In genomic region chr2:189943009-189943408, GRCh38 we compare ENCODE assay signal across 21 cellular contexts.
"Had no signal": no experiment of that assay in that cellular context is flagged by ENCODE, and none has a peak within 500 bp of the region (broad histone marks: within the 10 kb centered on the region; RNA-seq: fewer than 3 reads in every experiment).

No MANE protein-coding gene starts in this region.

- DNase-seq: colonic mucosa; cortex of kidney; effector CD8-positive, alpha-beta T cell; effector memory CD8-positive, alpha-beta T cell; foreskin keratinocyte; heart right ventricle; hippocampal formation; left cardiac atrium; left lung; left ventricle myocardium superior; lower lobe of right lung; mesenchymal stem cell; midbrain; naive thymus-derived CD4-positive, alpha-beta T cell had no signal

- H3K27ac ChIP-seq: colonic mucosa, esophagus muscularis mucosa, foreskin keratinocyte, gastroesophageal sphincter, heart right ventricle, left lung, lower lobe of right lung had no signal

- H3K4me1 Mint-ChIP-seq: naive thymus-derived CD4-positive, alpha-beta T cell had no signal

- H3K36me3 ChIP-seq: colonic mucosa, esophagus muscularis mucosa, gastroesophageal sphincter, heart right ventricle, left lung, lower lobe of right lung had no signal

- H3K4me3 ChIP-seq: colonic mucosa, esophagus muscularis mucosa, gastroesophageal sphincter, heart right ventricle, left lung, lower lobe of right lung had no signal

- H3K4me3 Mint-ChIP-seq: dendritic cell treated with granulocyte-macrophage colony-stimulating factor and Interleukin-4, amounts not matched to agents 40 ng/mL and 50 ng/mL, for 4 days; effector memory CD8-positive, alpha-beta T cell; naive thymus-derived CD4-positive, alpha-beta T cell had no signal

- H3K27ac Mint-ChIP-seq: dendritic cell treated with granulocyte-macrophage colony-stimulating factor and Interleukin-4, amounts not matched to agents 40 ng/mL and 50 ng/mL, for 4 days; effector memory CD8-positive, alpha-beta T cell; naive thymus-derived CD4-positive, alpha-beta T cell had no signal

- H3K27me3 Mint-ChIP-seq: dendritic cell treated with granulocyte-macrophage colony-stimulating factor and Interleukin-4, amounts not matched to agents 40 ng/mL and 50 ng/mL, for 4 days; effector memory CD8-positive, alpha-beta T cell had no signal

- H3K27me3 ChIP-seq: colonic mucosa, esophagus muscularis mucosa, foreskin keratinocyte, gastroesophageal sphincter, heart right ventricle, left lung had no signal

- H3K9me3 ChIP-seq: colonic mucosa had no signal

- FAIRE-seq: endothelial cell of umbilical vein, frontal cortex, islet of Langerhans, keratinocyte had no signal

- ATAC-seq: effector memory CD8-positive, alpha-beta T cell; foreskin keratinocyte; gastroesophageal sphincter; heart right ventricle; left cardiac atrium; left lung; left ventricle myocardium superior; naive thymus-derived CD4-positive, alpha-beta T cell had no signal

- H3K4me1 ChIP-seq: colonic mucosa, esophagus muscularis mucosa, foreskin keratinocyte, gastroesophageal sphincter, heart right ventricle, left lung, lower lobe of right lung had no signal
